In the genomic region with DNA sequence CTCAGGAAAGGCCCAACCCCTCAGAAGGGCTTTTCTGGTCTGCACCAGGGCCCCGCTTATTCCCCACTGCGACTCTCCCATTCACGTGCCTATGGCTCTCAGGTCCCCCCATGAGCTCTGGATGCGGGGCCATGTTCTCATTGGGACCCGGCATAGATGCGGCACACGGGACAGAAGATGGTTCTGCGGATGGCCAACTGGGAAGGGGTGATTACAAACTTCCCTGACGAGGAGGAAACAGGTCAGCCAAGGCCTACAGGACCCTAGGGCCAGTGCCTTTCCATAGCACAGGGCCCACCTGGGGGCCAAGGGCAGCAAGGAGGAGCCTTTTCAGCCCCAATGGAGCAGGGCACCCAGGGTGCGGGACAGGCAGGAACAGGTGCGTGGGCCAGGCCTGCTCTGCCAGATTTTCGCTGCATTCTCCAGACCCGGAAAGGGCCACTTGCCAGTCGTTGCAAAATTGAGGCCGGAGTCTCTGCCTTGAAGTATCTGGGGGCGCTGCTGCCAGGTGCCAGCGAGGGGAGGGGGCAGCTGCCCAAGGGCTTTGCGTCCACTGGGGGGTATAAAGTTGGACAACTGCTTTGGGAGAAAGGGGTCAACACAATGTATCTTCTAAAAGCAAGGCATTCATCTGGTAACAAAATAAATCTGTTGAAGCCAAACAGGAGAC, we compare ENCODE assay signal across 1 cellular context.
TF ChIP-seq lines count a peak whose summit lies in the region.

No MANE protein-coding gene starts in this region.

TF ChIP-seq in HepG2, 621 proteins besides CTCF, POLR2A, EP300 and RAD21 (continued from another document and continues in another):
- TF ChIP-seq DRAP1 (CRISPR knock-in tag; IDR thresholded peaks at IDR 0.05) (no peak), ZNF337 (CRISPR knock-in tag; IDR thresholded peaks at IDR 0.05; ENCODE audit: borderline replicate concordance, low read depth) (no peak), ZBTB38 (CRISPR knock-in tag; IDR thresholded peaks at IDR 0.05) (peak; percentile 13; the same call in 1 of the 2 replicates), NFE2 (CRISPR knock-in tag; IDR thresholded peaks at IDR 0.05) (no peak), HNRNPL (IDR thresholded peaks at IDR 0.05; ENCODE audit: low read depth, low read length) (no peak), HDAC1 (CRISPR knock-in tag; IDR thresholded peaks at IDR 0.05) (no peak), ZGPAT (CRISPR knock-in tag; IDR thresholded peaks at IDR 0.05) (no peak), MED13 (CRISPR knock-in tag; IDR thresholded peaks at IDR 0.05) (no peak), SMAD9 (CRISPR knock-in tag; IDR thresholded peaks at IDR 0.05) (no peak), ZNF572 (CRISPR knock-in tag; IDR thresholded peaks at IDR 0.05) (peak; percentile 85), HMG20A (CRISPR knock-in tag; IDR thresholded peaks at IDR 0.05; ENCODE audit: borderline replicate concordance) (no peak), NFRKB (IDR thresholded peaks at IDR 0.05) (no peak), ZNF550 (CRISPR knock-in tag; IDR thresholded peaks at IDR 0.05; ENCODE audit: borderline replicate concordance) (no peak), RCOR2 (CRISPR knock-in tag; IDR thresholded peaks at IDR 0.05) (no peak), ZBTB3 (CRISPR knock-in tag; IDR thresholded peaks at IDR 0.05; ENCODE audit: borderline replicate concordance, low read depth) (0 out of 2 replicates have a peak, but pooled peaks have one; percentile 8), ZIK1 (CRISPR knock-in tag; IDR thresholded peaks at IDR 0.05; ENCODE audit: borderline replicate concordance, low read depth) (no peak), PTBP1 (IDR thresholded peaks at IDR 0.05; ENCODE audit: low read depth, low read length, poor library complexity, severe bottlenecking) (no peak), THYN1 (CRISPR knock-in tag; IDR thresholded peaks at IDR 0.05; ENCODE audit: borderline replicate concordance, low read depth) (no peak; the same call in 1 of the 2 replicates), ZNF674 (CRISPR knock-in tag; IDR thresholded peaks at IDR 0.05; ENCODE audit: low read depth) (no peak), GZF1 (CRISPR knock-in tag; IDR thresholded peaks at IDR 0.05) (no peak), REPIN1 (CRISPR knock-in tag; IDR thresholded peaks at IDR 0.05; ENCODE audit: borderline replicate concordance, low read depth) (0 out of 2 replicates have a peak, but pooled peaks have one; percentile 13), ZNF235 (CRISPR knock-in tag; IDR thresholded peaks at IDR 0.05; ENCODE audit: borderline replicate concordance) (peak; percentile 18; the same call in 1 of the 2 replicates), RAD51 (IDR thresholded peaks at IDR 0.05; ENCODE audit: borderline replicate concordance) (no peak), ZNF274 (CRISPR knock-in tag; IDR thresholded peaks at IDR 0.05) (0 out of 2 replicates have a peak, but pooled peaks have one; percentile 7), ZNF792 (CRISPR knock-in tag; IDR thresholded peaks at IDR 0.05) (no peak), RNF219 (CRISPR knock-in tag; IDR thresholded peaks at IDR 0.05) (no peak), ZNF724P (CRISPR knock-in tag; IDR thresholded peaks at IDR 0.05; ENCODE audit: borderline replicate concordance) (0 out of 2 replicates have a peak, but pooled peaks have one; percentile 8), IKZF4 (CRISPR knock-in tag; IDR thresholded peaks at IDR 0.05; ENCODE audit: borderline replicate concordance, low read depth, not compliant biosample characterization) (no peak), ZFP36L1 (CRISPR knock-in tag; IDR thresholded peaks at IDR 0.05) (no peak), ZFP90 (CRISPR knock-in tag; IDR thresholded peaks at IDR 0.05; ENCODE audit: borderline replicate concordance) (no peak), ZNF883 (CRISPR knock-in tag; IDR thresholded peaks at IDR 0.05; ENCODE audit: not compliant biosample characterization) (no peak), ZNF816 (CRISPR knock-in tag; IDR thresholded peaks at IDR 0.05; ENCODE audit: borderline replicate concordance) (no peak), ZNF34 (CRISPR knock-in tag; IDR thresholded peaks at IDR 0.05; ENCODE audit: borderline replicate concordance) (no peak), ZNF333 (CRISPR knock-in tag; IDR thresholded peaks at IDR 0.05; ENCODE audit: borderline replicate concordance) (peak; percentile 9; the same call in 1 of the 2 replicates), CSRNP1 (CRISPR knock-in tag; IDR thresholded peaks at IDR 0.05) (peak; percentile 35; the same call in 1 of the 2 replicates), ZSCAN29 (CRISPR knock-in tag; conservative IDR thresholded peaks at IDR 0.05) (no peak), MTF2 (CRISPR knock-in tag; IDR thresholded peaks at IDR 0.05; ENCODE audit: borderline replicate concordance) (no peak), ZNF501 (CRISPR knock-in tag; IDR thresholded peaks at IDR 0.05) (no peak), BCL6 (CRISPR knock-in tag; IDR thresholded peaks at IDR 0.05) (no peak), ZNF839 (CRISPR knock-in tag; IDR thresholded peaks at IDR 0.05; ENCODE audit: borderline replicate concordance) (no peak), KDM1A (CRISPR knock-in tag; IDR thresholded peaks at IDR 0.05) (no peak), NKX3-1 (CRISPR knock-in tag; IDR thresholded peaks at IDR 0.05) (no peak), HINFP (CRISPR knock-in tag; IDR thresholded peaks at IDR 0.05; ENCODE audit: low read depth) (no peak), RFXAP (CRISPR knock-in tag; IDR thresholded peaks at IDR 0.05; ENCODE audit: borderline replicate concordance) (no peak), REXO4 (CRISPR knock-in tag; IDR thresholded peaks at IDR 0.05; ENCODE audit: borderline replicate concordance) (no peak), NR2C2 (CRISPR knock-in tag; IDR thresholded peaks at IDR 0.05; ENCODE audit: borderline replicate concordance) (no peak)
- TF ChIP-seq, protein P1, sequence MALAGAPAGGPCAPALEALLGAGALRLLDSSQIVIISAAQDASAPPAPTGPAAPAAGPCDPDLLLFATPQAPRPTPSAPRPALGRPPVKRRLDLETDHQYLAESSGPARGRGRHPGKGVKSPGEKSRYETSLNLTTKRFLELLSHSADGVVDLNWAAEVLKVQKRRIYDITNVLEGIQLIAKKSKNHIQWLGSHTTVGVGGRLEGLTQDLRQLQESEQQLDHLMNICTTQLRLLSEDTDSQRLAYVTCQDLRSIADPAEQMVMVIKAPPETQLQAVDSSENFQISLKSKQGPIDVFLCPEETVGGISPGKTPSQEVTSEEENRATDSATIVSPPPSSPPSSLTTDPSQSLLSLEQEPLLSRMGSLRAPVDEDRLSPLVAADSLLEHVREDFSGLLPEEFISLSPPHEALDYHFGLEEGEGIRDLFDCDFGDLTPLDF (CRISPR knock-in tag; IDR thresholded peaks at IDR 0.05), result no peak
- TF ChIP-seq, protein P2, sequence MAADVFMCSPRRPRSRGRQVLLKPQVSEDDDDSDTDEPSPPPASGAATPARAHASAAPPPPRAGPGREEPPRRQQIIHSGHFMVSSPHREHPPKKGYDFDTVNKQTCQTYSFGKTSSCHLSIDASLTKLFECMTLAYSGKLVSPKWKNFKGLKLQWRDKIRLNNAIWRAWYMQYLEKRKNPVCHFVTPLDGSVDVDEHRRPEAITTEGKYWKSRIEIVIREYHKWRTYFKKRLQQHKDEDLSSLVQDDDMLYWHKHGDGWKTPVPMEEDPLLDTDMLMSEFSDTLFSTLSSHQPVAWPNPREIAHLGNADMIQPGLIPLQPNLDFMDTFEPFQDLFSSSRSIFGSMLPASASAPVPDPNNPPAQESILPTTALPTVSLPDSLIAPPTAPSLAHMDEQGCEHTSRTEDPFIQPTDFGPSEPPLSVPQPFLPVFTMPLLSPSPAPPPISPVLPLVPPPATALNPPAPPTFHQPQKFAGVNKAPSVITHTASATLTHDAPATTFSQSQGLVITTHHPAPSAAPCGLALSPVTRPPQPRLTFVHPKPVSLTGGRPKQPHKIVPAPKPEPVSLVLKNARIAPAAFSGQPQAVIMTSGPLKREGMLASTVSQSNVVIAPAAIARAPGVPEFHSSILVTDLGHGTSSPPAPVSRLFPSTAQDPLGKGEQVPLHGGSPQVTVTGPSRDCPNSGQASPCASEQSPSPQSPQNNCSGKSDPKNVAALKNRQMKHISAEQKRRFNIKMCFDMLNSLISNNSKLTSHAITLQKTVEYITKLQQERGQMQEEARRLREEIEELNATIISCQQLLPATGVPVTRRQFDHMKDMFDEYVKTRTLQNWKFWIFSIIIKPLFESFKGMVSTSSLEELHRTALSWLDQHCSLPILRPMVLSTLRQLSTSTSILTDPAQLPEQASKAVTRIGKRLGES (CRISPR knock-in tag; IDR thresholded peaks at IDR 0.05; ENCODE audit: borderline replicate concordance), result no peak
- TF ChIP-seq, protein P3, sequence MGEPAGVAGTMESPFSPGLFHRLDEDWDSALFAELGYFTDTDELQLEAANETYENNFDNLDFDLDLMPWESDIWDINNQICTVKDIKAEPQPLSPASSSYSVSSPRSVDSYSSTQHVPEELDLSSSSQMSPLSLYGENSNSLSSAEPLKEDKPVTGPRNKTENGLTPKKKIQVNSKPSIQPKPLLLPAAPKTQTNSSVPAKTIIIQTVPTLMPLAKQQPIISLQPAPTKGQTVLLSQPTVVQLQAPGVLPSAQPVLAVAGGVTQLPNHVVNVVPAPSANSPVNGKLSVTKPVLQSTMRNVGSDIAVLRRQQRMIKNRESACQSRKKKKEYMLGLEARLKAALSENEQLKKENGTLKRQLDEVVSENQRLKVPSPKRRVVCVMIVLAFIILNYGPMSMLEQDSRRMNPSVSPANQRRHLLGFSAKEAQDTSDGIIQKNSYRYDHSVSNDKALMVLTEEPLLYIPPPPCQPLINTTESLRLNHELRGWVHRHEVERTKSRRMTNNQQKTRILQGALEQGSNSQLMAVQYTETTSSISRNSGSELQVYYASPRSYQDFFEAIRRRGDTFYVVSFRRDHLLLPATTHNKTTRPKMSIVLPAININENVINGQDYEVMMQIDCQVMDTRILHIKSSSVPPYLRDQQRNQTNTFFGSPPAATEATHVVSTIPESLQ (CRISPR knock-in tag; conservative IDR thresholded peaks at IDR 0.05), result no peak
- TF ChIP-seq, protein P4, sequence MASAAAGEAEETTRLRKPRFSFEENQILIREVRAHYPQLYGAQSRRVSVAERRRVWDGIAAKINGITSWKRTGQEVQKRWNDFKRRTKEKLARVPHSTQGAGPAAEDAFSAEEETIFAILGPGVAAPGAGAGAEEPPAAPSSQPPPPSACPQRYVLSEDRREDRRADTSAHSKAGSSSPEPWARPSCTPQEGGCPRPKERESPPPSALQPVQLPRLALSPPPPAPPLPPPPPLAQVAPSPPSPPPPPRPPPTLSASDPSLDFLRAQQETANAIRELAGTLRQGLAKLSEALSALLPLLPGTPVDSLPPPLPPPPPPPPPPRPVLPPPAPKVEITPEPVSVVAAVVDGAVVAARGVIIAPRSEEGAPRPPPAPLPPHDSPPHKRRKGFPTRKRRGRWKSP (CRISPR knock-in tag; IDR thresholded peaks at IDR 0.05), result no peak; the same call in 1 of the 2 replicates
- TF ChIP-seq, protein P5, sequence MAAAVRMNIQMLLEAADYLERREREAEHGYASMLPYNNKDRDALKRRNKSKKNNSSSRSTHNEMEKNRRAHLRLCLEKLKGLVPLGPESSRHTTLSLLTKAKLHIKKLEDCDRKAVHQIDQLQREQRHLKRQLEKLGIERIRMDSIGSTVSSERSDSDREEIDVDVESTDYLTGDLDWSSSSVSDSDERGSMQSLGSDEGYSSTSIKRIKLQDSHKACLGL (CRISPR knock-in tag; IDR thresholded peaks at IDR 0.05), result 0 out of 2 replicates have a peak, but pooled peaks have one; percentile 69
